In the genomic region with DNA sequence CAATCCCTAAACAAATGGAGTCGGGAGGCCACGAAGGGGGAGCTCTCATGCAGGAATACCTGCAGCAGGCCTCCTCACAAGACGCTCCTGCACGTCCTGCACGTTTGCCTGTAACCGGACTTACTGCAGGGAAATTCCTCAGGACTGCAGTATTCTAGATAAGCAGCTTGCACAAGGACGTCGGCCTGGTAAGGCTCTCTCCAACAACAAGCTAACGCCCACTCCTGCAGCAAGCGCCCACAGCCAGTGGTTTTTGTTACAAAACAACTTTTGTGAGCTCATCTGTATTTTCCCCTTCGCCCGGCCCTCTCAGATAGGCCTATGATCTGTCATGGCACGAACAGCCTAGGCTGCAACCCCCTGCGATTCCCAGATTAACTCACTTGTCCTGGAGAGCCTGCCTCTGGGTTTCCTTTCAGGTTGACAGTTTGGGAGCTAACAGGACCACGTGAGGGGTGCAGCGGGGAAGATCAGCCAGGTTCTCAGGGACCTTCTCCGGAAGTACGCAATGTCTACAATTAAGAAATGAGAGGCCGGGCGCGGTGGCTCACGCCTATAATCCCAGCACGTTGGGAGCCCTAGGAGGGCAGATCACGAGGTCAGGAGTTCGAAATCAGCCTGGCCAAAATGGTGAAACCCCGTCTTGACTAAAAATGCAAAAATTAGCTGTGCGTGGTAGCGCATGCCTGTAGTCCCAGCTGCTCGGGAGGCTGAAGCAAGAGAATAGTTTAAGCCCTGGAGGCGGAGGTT, we compare ENCODE assay signal across 1 cellular context.
A peak's percentile ranks its signal among the peaks of the same experiment; 100 is the strongest.
TF ChIP-seq lines count a peak whose summit lies in the region.

No MANE protein-coding gene starts in this region.

TF ChIP-seq in IMR-90, 13 proteins besides CTCF, POLR2A, EP300 and RAD21 (continued from another document):
- TF ChIP-seq CEBPB (IDR thresholded peaks at IDR 0.05; ENCODE audit: low read depth, low read length) (peak; percentile 72; the same call in 1 of the 2 replicates), USF2 (IDR thresholded peaks at IDR 0.05; ENCODE audit: low read depth, low read length) (peak; percentile 60; the same call in 1 of the 2 replicates)
TF ChIP-seq in IMR-90: peak in this region for 5.
